In the genomic region with DNA sequence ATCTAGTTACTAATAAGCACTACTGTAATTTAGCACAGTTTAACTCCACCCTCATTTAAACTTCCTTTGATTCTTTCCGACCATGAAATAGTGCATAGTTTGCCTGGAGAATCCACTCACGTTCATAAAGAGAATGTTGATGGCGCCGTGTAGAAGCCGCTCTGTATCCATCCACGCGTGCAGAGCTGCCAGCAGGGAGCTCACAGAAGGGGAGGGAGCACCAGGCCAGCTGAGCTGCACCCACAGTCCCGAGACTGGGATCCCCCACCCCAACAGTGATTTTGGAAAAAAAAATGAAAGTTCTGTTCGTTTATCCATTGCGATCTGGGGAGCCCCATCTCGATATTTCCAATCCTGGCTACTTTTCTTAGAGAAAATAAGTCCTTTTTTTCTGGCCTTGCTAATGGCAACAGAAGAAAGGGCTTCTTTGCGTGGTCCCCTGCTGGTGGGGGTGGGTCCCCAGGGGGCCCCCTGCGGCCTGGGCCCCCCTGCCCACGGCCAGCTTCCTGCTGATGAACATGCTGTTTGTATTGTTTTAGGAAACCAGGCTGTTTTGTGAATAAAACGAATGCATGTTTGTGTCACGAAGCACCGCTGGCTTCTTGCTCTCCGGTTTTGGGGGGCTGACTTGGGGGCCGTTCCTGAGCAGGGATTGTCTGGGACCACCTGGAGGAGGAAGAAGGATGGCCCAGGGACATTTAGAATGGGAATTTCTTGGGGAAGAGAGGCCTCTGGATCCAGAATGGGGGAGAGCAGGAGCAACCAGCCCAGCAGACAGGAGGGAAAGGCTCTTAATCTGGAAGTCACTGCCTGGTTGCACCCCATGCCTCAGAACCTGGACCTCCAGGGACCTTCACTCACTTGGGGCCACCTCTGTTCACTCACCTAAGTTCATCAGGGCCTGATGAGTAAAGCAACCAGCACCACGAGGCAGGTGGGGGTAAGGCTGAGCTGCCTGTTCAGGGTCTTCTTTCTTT, we compare ENCODE assay signal across 15 cellular contexts. TPM values are rescaled to one million over a fixed set of nuclear protein-coding genes. Genes with fewer than 3 reads are reported as not detected.
DNase-seq lines count a peak whose midpoint lies in the region; ATAC-seq, FAIRE-seq and TF ChIP-seq lines count a peak whose summit lies in the region.
"Had no signal": no experiment of that assay in that cellular context is flagged by ENCODE, and none has a peak within 500 bp of the region (broad histone marks: within the 10 kb centered on the region; RNA-seq: fewer than 3 reads in every experiment).

No MANE protein-coding gene starts in this region.

- intact Hi-C loops in left ventricle myocardium inferior (cut with micrococcal nuclease) = no loop called here
- intact Hi-C loops in left ventricle myocardium superior (cut with micrococcal nuclease) = no loop called here

- peak overlapping the region; percentile 22 for H3K4me2 ChIP-seq in astrocyte (ENCODE audit: low read length)

- H3K4me3 Mint-ChIP-seq in astrocyte (ENCODE audit: unreplicated experiment) (peak overlapping the region; percentile 29), mesothelial cell of epicardium (no peak overlapping the region)
- H3K4me3 Mint-ChIP-seq: activated naive CD4-positive, alpha-beta T cell treated with anti-CD3 and anti-CD28 coated beads for 36 hours had no signal

- H3K36me3 ChIP-seq in left ventricle myocardium inferior (peaks cover 40% of the 10 kb centered on the region), astrocyte (ENCODE audit: insufficient read depth, low read length) (peaks cover 5% of the 10 kb centered on the region), thymus (ENCODE audit: control insufficient read depth, insufficient read depth) (peaks cover 43% of the 10 kb centered on the region)

- H3K79me2 ChIP-seq in astrocyte (ENCODE audit: insufficient read depth, low read length) = peaks cover 53% of the 10 kb centered on the region

- H3K36me3 Mint-ChIP-seq in astrocyte (ENCODE audit: low read depth, unreplicated experiment) = peaks cover 26% of the 10 kb centered on the region
- H3K36me3 Mint-ChIP-seq in mesothelial cell of epicardium = peaks cover 12% of the 10 kb centered on the region

- no peak overlapping the region for H2AFZ ChIP-seq in astrocyte (ENCODE audit: low read depth, low read length)

- peaks cover 71% of the 10 kb centered on the region for H3K4me1 ChIP-seq in left ventricle myocardium inferior
- H3K4me1 ChIP-seq in astrocyte (ENCODE audit: insufficient read depth, low read length) = peaks cover 48% of the 10 kb centered on the region
- H3K4me1 ChIP-seq in thymus (ENCODE audit: control insufficient read depth, insufficient read depth, low read length) = peaks cover 60% of the 10 kb centered on the region

- ATAC-seq in left ventricle myocardium superior = no peak
- ATAC-seq in HG02852 (IDR thresholded peaks at IDR 0.05; ENCODE audit: unreplicated experiment) = no peak
- no peak for ATAC-seq in HG03139 (IDR thresholded peaks at IDR 0.05; ENCODE audit: unreplicated experiment)
- ATAC-seq: left colon had no signal

- FAIRE-seq in astrocyte (lab: Jason Lieb, UNC) = no peak
- FAIRE-seq: TTC549 had no signal

- H3K9ac ChIP-seq in astrocyte (ENCODE audit: low read length) = peak overlapping the region; percentile 29

- H4K20me1 ChIP-seq in astrocyte (ENCODE audit: insufficient read depth, low read length) = peaks cover 56% of the 10 kb centered on the region

- peak overlapping the region; percentile 82 for H3K27ac Mint-ChIP-seq in astrocyte (ENCODE audit: unreplicated experiment)
- H3K27ac Mint-ChIP-seq in mesothelial cell of epicardium = peak overlapping the region; percentile 28
- H3K27ac Mint-ChIP-seq: activated naive CD4-positive, alpha-beta T cell treated with anti-CD3 and anti-CD28 coated beads for 36 hours had no signal

- H3K27ac ChIP-seq in left ventricle myocardium inferior (replicated peaks) = peak overlapping the region; percentile 85
- no peak overlapping the region for H3K27ac ChIP-seq in astrocyte (ENCODE audit: low read depth, low read length)
- peak overlapping the region; percentile 55 for H3K27ac ChIP-seq in thymus (ENCODE audit: low read depth)
- H3K27ac ChIP-seq: epithelial cell of prostate, SJCRH30 had no signal

- no peaks in the 10 kb centered on the region for H3K9me3 Mint-ChIP-seq in astrocyte (ENCODE audit: unreplicated experiment)
- H3K9me3 Mint-ChIP-seq in mesothelial cell of epicardium = no peaks in the 10 kb centered on the region
- H3K9me3 Mint-ChIP-seq: activated naive CD4-positive, alpha-beta T cell treated with anti-CD3 and anti-CD28 coated beads for 36 hours had no signal

- H3K27me3 ChIP-seq in left ventricle myocardium inferior (ENCODE audit: low read depth) = no peaks in the 10 kb centered on the region
- no peaks in the 10 kb centered on the region for H3K27me3 ChIP-seq in astrocyte (ENCODE audit: insufficient read depth, low read length)
- no peaks in the 10 kb centered on the region for H3K27me3 ChIP-seq in thymus (ENCODE audit: control insufficient read depth, insufficient read depth)
- H3K27me3 ChIP-seq: SJCRH30 had no signal

- H3K9me3 ChIP-seq in left ventricle myocardium inferior (replicated peaks) (no peaks in the 10 kb centered on the region), astrocyte (ENCODE audit: insufficient read depth, low read depth, low read length) (no peaks in the 10 kb centered on the region), thymus (ENCODE audit: control insufficient read depth) (no peaks in the 10 kb centered on the region)
- H3K9me3 ChIP-seq: SJCRH30 had no signal

- H3K4me1 Mint-ChIP-seq in astrocyte (ENCODE audit: low read depth, unreplicated experiment) = peaks cover 47% of the 10 kb centered on the region
- H3K4me1 Mint-ChIP-seq in mesothelial cell of epicardium = peaks cover 2% of the 10 kb centered on the region

- H3K4me3 ChIP-seq in left ventricle myocardium inferior (no peak overlapping the region), astrocyte (ENCODE audit: insufficient read depth, low read depth, low read length) (no peak overlapping the region), thymus (ENCODE audit: low read length) (no peak overlapping the region)
- H3K4me3 ChIP-seq: SJCRH30 had no signal

- DNase-seq in left ventricle myocardium inferior = no peak
- DNase-seq in left ventricle myocardium superior = no peak
- DNase-seq in astrocyte (ENCODE audit: low read depth) = no peak
- DNase-seq in mesothelial cell of epicardium (ENCODE audit: low spot score in 2 of 2, unreplicated experiment in 2 of 2) = no peak
- no peak for DNase-seq in germinal center (ENCODE audit: low spot score)
- DNase-seq: activated naive CD4-positive, alpha-beta T cell treated with anti-CD3 and anti-CD28 coated beads for 36 hours; Kasumi-1; left colon; NCI-H187; SJCRH30 had no signal

- H3K27me3 Mint-ChIP-seq in astrocyte (ENCODE audit: low read depth, unreplicated experiment) (no peaks in the 10 kb centered on the region), mesothelial cell of epicardium (ENCODE audit: low read depth) (no peaks in the 10 kb centered on the region)

- TF ChIP-seq CTCF in left ventricle myocardium inferior (IDR thresholded peaks at IDR 0.05; ENCODE audit: borderline replicate concordance) (no peak), astrocyte (IDR thresholded peaks at IDR 0.05; ENCODE audit: insufficient read depth, low read depth, low read length) (no peak), mesothelial cell of epicardium (IDR thresholded peaks at IDR 0.05; ENCODE audit: unreplicated experiment) (no peak)

- WGBS in thymus = 65% methylated on average over 20 of the region's 20 CpGs

RNA-seq across cellular contexts. Expression of a gene that starts 35.4 kb away (rescaled TPM):
- total RNA-seq in left ventricle myocardium inferior (56.9 TPM), left ventricle myocardium superior (75.7 TPM), astrocyte (151 and 185 TPM in 2 replicates), mesothelial cell of epicardium (35.7 to 38.3 TPM (median 37.4 TPM) in 3 replicates)
- 47.9 TPM for polyA plus RNA-seq in thymus
